10 cellular contexts compared by ENCODE assay signal in genomic region chr15:47194718-47195117, GRCh38.
DNase-seq lines count a peak whose midpoint lies in the region; ATAC-seq and TF ChIP-seq lines count a peak whose summit lies in the region.
"Had no signal": no experiment of that assay in that cellular context is flagged by ENCODE, and none has a peak within 500 bp of the region (broad histone marks: within the 10 kb centered on the region; RNA-seq: fewer than 3 reads in every experiment).

No MANE protein-coding gene starts in this region.

- TF ChIP-seq POLR2A in esophagus squamous epithelium (IDR thresholded peaks at IDR 0.05), result no peak

- CTCF ChIA-PET in naive thymus-derived CD4-positive, alpha-beta T cell (lab: Charles Lee), result no interaction called here

- H3F3A ChIP-seq in neural cell (ENCODE audit: insufficient read depth, low read length, poor library complexity, severe bottlenecking), result no peaks in the 10 kb centered on the region

- POLR2A ChIA-PET in naive thymus-derived CD4-positive, alpha-beta T cell (lab: Charles Lee), result no interaction called here

- peaks cover 5% of the 10 kb centered on the region for H4K20me1 ChIP-seq in neural cell (ENCODE audit: insufficient read depth)

- H3K27me3 Mint-ChIP-seq in naive thymus-derived CD4-positive, alpha-beta T cell, result peaks cover 2 to 20% (median 13%) of the 10 kb centered on the region in 5 donors

- H3K4me1 ChIP-seq in naive thymus-derived CD4-positive, alpha-beta T cell (ENCODE audit: control insufficient read depth in 2 of 2, insufficient read depth in 2 of 2, low read length in 2 of 2), result no peaks in the 10 kb centered on the region
- H3K4me1 ChIP-seq in esophagus squamous epithelium, result peaks cover 0 to 5% (median 0%) of the 10 kb centered on the region in 3 donors

- H3K27me3 ChIP-seq in neural cell (ENCODE audit: insufficient read depth, low read depth, low read length) (no peaks in the 10 kb centered on the region), esophagus squamous epithelium (peaks cover 0 to 7% (median under 1%) of the 10 kb centered on the region in 4 donors)
- H3K27me3 ChIP-seq in naive thymus-derived CD4-positive, alpha-beta T cell (ENCODE audit: control insufficient read depth in 2 of 2, insufficient read depth in 2 of 2, low read length in 2 of 2), result no peaks in the 10 kb centered on the region

- H3K4me3 ChIP-seq in neural cell (ENCODE audit: low read length) (no peak overlapping the region), esophagus squamous epithelium (no peak overlapping the region)
- H3K4me3 ChIP-seq in naive thymus-derived CD4-positive, alpha-beta T cell (ENCODE audit: low read length), result no peak overlapping the region
- H3K4me3 ChIP-seq: coronary artery had no signal

- intact Hi-C loops in naive thymus-derived CD4-positive, alpha-beta T cell (cut with micrococcal nuclease), result loop anchor here (1.0 to 10.0 kb wide), 3 partner anchors 1060 to 1158 kb away; no protein-coding TSS in a partner anchor
- intact Hi-C loops in esophagus squamous epithelium (cut with DNase I), result loop anchor here (5.0 to 10.0 kb wide), 3 partner anchors 793 to 1090 kb away; no protein-coding TSS in a partner anchor

- no peaks in the 10 kb centered on the region for H3K9me3 Mint-ChIP-seq in naive thymus-derived CD4-positive, alpha-beta T cell

- no peaks in the 10 kb centered on the region for H3K36me3 Mint-ChIP-seq in naive thymus-derived CD4-positive, alpha-beta T cell

- no peak overlapping the region for H3K4me3 Mint-ChIP-seq in naive thymus-derived CD4-positive, alpha-beta T cell

- TF ChIP-seq RAD21 in neural cell (conservative IDR thresholded peaks at IDR 0.05), result peak; percentile 64

- ATAC-seq in naive thymus-derived CD4-positive, alpha-beta T cell, result no peak
- ATAC-seq in HG02571 (IDR thresholded peaks at IDR 0.05; ENCODE audit: unreplicated experiment), result no peak

- H3K27ac ChIP-seq in neural cell (ENCODE audit: low read length) (no peak overlapping the region), esophagus squamous epithelium (no peak overlapping the region)
- H3K27ac ChIP-seq in naive thymus-derived CD4-positive, alpha-beta T cell (ENCODE audit: low read depth, low read length), result no peak overlapping the region
- H3K27ac ChIP-seq: coronary artery, neutrophil had no signal

- H3K36me3 ChIP-seq in neural cell (ENCODE audit: insufficient read depth, low read length), result peaks cover 4% of the 10 kb centered on the region
- no peaks in the 10 kb centered on the region for H3K36me3 ChIP-seq in naive thymus-derived CD4-positive, alpha-beta T cell (ENCODE audit: control insufficient read depth in 2 of 3, insufficient read depth in 3 of 3, low read length in 3 of 3)
- no peaks in the 10 kb centered on the region for H3K36me3 ChIP-seq in esophagus squamous epithelium
- H3K36me3 ChIP-seq: neutrophil had no signal

- TF ChIP-seq CTCF in GM12872 (IDR thresholded peaks at IDR 0.05; ENCODE audit: insufficient read depth, low read depth, low read length) (0 out of 3 replicates have a peak, but pooled peaks have one; percentile 9), neural cell (IDR thresholded peaks at IDR 0.05; ENCODE audit: poor library complexity, severe bottlenecking) (peak; percentile 60), esophagus squamous epithelium (IDR thresholded peaks at IDR 0.05) (peak in 2 of 6 experiments; percentile 10 to 32)

- no peak overlapping the region for H3K27ac Mint-ChIP-seq in naive thymus-derived CD4-positive, alpha-beta T cell

- no peak overlapping the region for H2AFZ ChIP-seq in neural cell (ENCODE audit: low read depth, low read length)

- WGBS in esophagus squamous epithelium, 2 donors, result 25 to 45% methylated on average over 2 of the region's 2 CpGs

- H3K4me1 Mint-ChIP-seq in naive thymus-derived CD4-positive, alpha-beta T cell, result no peaks in the 10 kb centered on the region

- TF ChIP-seq EP300 in neural cell (conservative IDR thresholded peaks at IDR 0.05; ENCODE audit: poor library complexity, severe bottlenecking), result no peak

- H3K9me3 ChIP-seq in neural cell (ENCODE audit: low read length) (no peaks in the 10 kb centered on the region), esophagus squamous epithelium (no peaks in the 10 kb centered on the region)
- no peaks in the 10 kb centered on the region for H3K9me3 ChIP-seq in naive thymus-derived CD4-positive, alpha-beta T cell (ENCODE audit: control insufficient read depth in 2 of 3, low read length in 3 of 3)
- H3K9me3 ChIP-seq: neutrophil had no signal

- no peak overlapping the region for H3K4me2 ChIP-seq in neural cell (ENCODE audit: low read length)

- no peak overlapping the region for H3K9ac ChIP-seq in neural cell (ENCODE audit: low read length)

- H3K79me2 ChIP-seq in neural cell (replicated peaks; ENCODE audit: insufficient read depth, low read length), result peaks cover 95% of the 10 kb centered on the region

- no peaks in the 10 kb centered on the region for H3K9me2 ChIP-seq in neural cell (ENCODE audit: insufficient read depth, low read length)

- DNase-seq in NCI-H2227 treated with DMSO at 0.1 percent for 48 hours (lab: John Stamatoyannopoulos, UW) (peak; percentile 37), cerebellar cortex (ENCODE audit: low spot score) (peak; percentile 9), esophagus squamous epithelium (lab: John Stamatoyannopoulos, UW) (no peak), ureter (ENCODE audit: low spot score) (no peak)
- no peak for DNase-seq in naive thymus-derived CD4-positive, alpha-beta T cell

TF ChIP-seq in neural cell, 6 proteins besides CTCF, POLR2A, EP300 and RAD21:
- TF ChIP-seq MXI1 (conservative IDR thresholded peaks at IDR 0.05; ENCODE audit: poor library complexity, severe bottlenecking) (no peak), EZH2 (IDR thresholded peaks at IDR 0.05; ENCODE audit: borderline replicate concordance, insufficient read depth, low read length, poor library complexity, severe bottlenecking) (no peak), POLR2AphosphoS5 (IDR thresholded peaks at IDR 0.05) (no peak), TAF1 (IDR thresholded peaks at IDR 0.05; ENCODE audit: low read depth) (no peak), SMC3 (conservative IDR thresholded peaks at IDR 0.05; ENCODE audit: poor library complexity) (peak; percentile 66)
- TF ChIP-seq, protein P1, sequence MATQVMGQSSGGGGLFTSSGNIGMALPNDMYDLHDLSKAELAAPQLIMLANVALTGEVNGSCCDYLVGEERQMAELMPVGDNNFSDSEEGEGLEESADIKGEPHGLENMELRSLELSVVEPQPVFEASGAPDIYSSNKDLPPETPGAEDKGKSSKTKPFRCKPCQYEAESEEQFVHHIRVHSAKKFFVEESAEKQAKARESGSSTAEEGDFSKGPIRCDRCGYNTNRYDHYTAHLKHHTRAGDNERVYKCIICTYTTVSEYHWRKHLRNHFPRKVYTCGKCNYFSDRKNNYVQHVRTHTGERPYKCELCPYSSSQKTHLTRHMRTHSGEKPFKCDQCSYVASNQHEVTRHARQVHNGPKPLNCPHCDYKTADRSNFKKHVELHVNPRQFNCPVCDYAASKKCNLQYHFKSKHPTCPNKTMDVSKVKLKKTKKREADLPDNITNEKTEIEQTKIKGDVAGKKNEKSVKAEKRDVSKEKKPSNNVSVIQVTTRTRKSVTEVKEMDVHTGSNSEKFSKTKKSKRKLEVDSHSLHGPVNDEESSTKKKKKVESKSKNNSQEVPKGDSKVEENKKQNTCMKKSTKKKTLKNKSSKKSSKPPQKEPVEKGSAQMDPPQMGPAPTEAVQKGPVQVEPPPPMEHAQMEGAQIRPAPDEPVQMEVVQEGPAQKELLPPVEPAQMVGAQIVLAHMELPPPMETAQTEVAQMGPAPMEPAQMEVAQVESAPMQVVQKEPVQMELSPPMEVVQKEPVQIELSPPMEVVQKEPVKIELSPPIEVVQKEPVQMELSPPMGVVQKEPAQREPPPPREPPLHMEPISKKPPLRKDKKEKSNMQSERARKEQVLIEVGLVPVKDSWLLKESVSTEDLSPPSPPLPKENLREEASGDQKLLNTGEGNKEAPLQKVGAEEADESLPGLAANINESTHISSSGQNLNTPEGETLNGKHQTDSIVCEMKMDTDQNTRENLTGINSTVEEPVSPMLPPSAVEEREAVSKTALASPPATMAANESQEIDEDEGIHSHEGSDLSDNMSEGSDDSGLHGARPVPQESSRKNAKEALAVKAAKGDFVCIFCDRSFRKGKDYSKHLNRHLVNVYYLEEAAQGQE (IDR thresholded peaks at IDR 0.05; ENCODE audit: borderline replicate concordance), result no peak

Comparison
In these comparisons a context has a peak if more than half of its experiments do, and no peak if none do; other contexts are left out.
1. DNase-seq: peak in NCI-H2227 treated with DMSO at 0.1 percent for 48 hours (single experiment) and cerebellar cortex (single experiment); none in naive thymus-derived CD4-positive, alpha-beta T cell (0 of 9), esophagus squamous epithelium (single experiment) and ureter (single experiment).